ENCODE assay signal across 8 cellular contexts in the genomic region with DNA sequence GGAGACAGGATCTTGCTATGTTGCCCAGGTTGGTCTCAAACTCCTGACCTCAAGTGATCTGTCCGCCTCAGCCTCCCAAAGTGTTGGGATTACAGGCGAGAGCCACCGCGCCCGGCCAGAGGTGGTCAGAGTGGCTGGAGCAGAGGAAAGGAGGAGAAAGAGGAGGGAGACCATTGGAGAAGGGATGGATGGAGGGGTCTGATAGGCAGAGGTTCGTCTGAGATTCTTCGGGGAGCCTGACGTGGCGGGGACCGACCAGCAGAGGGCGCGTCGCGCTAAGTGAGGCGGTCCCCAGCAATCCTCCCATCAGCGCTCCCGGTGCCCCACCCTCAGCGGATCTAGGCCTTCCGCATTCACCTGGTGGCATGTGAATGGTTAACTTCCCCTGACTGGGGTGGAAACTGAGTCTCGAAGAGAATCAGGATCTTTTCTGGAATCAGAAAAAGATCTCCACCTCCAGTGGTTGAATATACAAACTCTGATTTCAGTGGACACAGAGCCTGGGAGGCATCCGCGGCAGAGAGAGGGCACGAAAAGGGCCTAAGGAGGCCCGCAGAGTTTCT. TPM values are rescaled to one million over a fixed set of nuclear protein-coding genes. Genes with fewer than 3 reads are reported as not detected.
DNase-seq lines count a peak whose midpoint lies in the region; ATAC-seq, FAIRE-seq and TF ChIP-seq lines count a peak whose summit lies in the region.

No MANE protein-coding gene starts in this region.

- peaks cover 30% of the 10 kb centered on the region for H3K4me1 ChIP-seq in SJSA1 (replicated peaks)
- H3K4me1 ChIP-seq in vagina: peaks cover 29% of the 10 kb centered on the region

- H3K27me3 ChIP-seq in SJSA1 (replicated peaks) (no peaks in the 10 kb centered on the region), vagina (no peaks in the 10 kb centered on the region)

- DNase-seq in HuH-7.5 (ENCODE audit: low spot score) (peak; percentile 80), SJSA1 (ENCODE audit: low read depth in 1 of 2, low spot score in 2 of 2) (peak; percentile 53 to 73), head of caudate nucleus (peak; percentile 53 to 91 (median 80)), posterior cingulate gyrus (peak in 9 of 10 donors; percentile 67 to 97 (median 80)), vagina (ENCODE audit: extremely low spot score in 2 of 2) (no peak)
- peak; percentile 67 for DNase-seq in activated gamma-delta T cell treated with anti-CD3 and anti-CD28 coated beads, Interleukin-2, amount 50 U/mL, for 16 hours (ENCODE audit: low read depth)

- H3K36me3 ChIP-seq in SJSA1: no peaks in the 10 kb centered on the region
- H3K36me3 ChIP-seq in vagina: no peaks in the 10 kb centered on the region

- H3K4me3 ChIP-seq in SJSA1 (no peak overlapping the region), vagina (no peak overlapping the region)

- H3K27ac ChIP-seq in SJSA1: no peak overlapping the region
- H3K27ac ChIP-seq in vagina: peak overlapping the region; percentile 14

- TF ChIP-seq POLR2A in vagina (IDR thresholded peaks at IDR 0.05): no peak

- peak; percentile 86 to 93 (median 91) for TF ChIP-seq CTCF in vagina (IDR thresholded peaks at IDR 0.05)

- ATAC-seq in HG02884 (IDR thresholded peaks at IDR 0.05; ENCODE audit: unreplicated experiment): no peak

- H3K9me3 ChIP-seq in SJSA1 (replicated peaks) (no peaks in the 10 kb centered on the region), vagina (no peaks in the 10 kb centered on the region)

- intact Hi-C loops in head of caudate nucleus (cut with DNase I): loop anchor here (5.0 kb wide), 1 partner anchor 41 kb away; no protein-coding TSS in a partner anchor
- intact Hi-C loops in posterior cingulate gyrus (cut with DNase I): loop anchor here (2.0 kb wide), 1 partner anchor 45 kb away; no protein-coding TSS in a partner anchor
- intact Hi-C loops in vagina (cut with DNase I): loop anchor here (2.0 kb wide), 1 partner anchor 39 kb away; no protein-coding TSS in a partner anchor

- peak; percentile 74 for FAIRE-seq in G401.6 (lab: Jason Lieb, UNC)

RNA-seq across cellular contexts. Expression of a gene that starts 8.8 kb away (rescaled TPM):
- 19.5 and 31.6 TPM in 2 replicates for total RNA-seq in SJSA1 (2014; rRNA removed; shearing (Covaris generic))
- 25.5 TPM for total RNA-seq in vagina

RNA-seq across cellular contexts. Expression of a gene that starts 11.5 kb away (rescaled TPM):
- 2.9 and 5.3 TPM in 2 replicates for total RNA-seq in SJSA1 (2014; rRNA removed; shearing (Covaris generic))
- total RNA-seq in vagina: 10.3 TPM

RNA-seq across cellular contexts. Expression of a gene that starts 31.0 kb away (rescaled TPM):
- total RNA-seq in SJSA1 (2014; rRNA removed; shearing (Covaris generic)): not detected in 2 replicates
- total RNA-seq in vagina: 74.9 TPM

RNA-seq across cellular contexts. Expression of a gene that starts 36.8 kb away (rescaled TPM):
- total RNA-seq in SJSA1 (2014; rRNA removed; shearing (Covaris generic)): 74.7 and 107 TPM in 2 replicates
- total RNA-seq in vagina: 12.0 TPM

RNA-seq across cellular contexts. Expression of a gene that starts 40.5 kb away (rescaled TPM):
- 35.1 and 69.4 TPM in 2 replicates for total RNA-seq in SJSA1 (2014; rRNA removed; shearing (Covaris generic))
- total RNA-seq in vagina: 176 TPM

Comparison
In these comparisons a context has a peak if more than half of its experiments do, and no peak if none do; other contexts are left out.
1. DNase-seq: peak in HuH-7.5 (single experiment), SJSA1 (2 of 2), activated gamma-delta T cell treated with anti-CD3 and anti-CD28 coated beads, Interleukin-2, amount 50 U/mL, for 16 hours (single experiment), head of caudate nucleus (42 of 42) and posterior cingulate gyrus (9 of 10); none in vagina (0 of 2).
2. RNA of a gene that starts 31.0 kb away (total RNA-seq): 74.9 TPM in vagina (single experiment); not detected in SJSA1; every median in the first group is over 10 times any median in the second.